ENCODE assay signal across 6 cellular contexts in the genomic region with DNA sequence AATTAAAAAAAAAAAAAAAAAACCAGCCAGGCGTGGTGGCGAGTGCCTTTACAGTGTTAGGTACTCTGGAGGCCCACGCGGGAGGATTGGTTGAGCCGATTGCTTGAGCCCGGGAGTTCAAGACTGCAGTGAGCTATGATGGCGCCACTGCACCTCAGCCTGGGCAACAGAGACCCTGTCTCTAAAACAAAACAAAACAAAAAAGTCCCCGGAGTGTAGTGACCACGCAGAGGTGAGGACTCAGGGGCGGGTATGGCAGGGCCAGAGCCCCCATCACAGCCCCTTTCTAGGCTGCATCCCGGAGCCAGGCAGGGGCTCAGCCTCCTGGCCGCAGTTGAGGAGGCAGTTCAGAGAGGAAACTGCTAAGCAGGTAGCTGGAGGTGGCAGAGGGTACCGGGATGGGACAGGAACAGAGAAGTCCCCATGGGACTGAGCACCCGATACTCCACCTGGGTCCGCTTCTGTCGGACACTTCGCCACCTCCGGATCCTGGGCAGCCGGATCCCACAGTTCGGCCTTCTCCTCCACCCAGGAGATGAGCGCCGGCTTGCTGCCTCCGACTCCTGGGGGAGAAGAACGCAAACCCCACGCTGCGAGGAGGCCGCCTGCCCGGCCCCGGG. TPM values are rescaled to one million over a fixed set of nuclear protein-coding genes. Genes with fewer than 3 reads are reported as not detected.
DNase-seq lines count a peak whose midpoint lies in the region; ATAC-seq and TF ChIP-seq lines count a peak whose summit lies in the region.

No MANE protein-coding gene starts in this region.

- H3K27me3 Mint-ChIP-seq in T-helper 1 cell treated with Interleukin-12 subunit alpha and Interleukin-12 subunit beta and Interleukin-4 antibody, amounts not matched to agents 30 μg/mL and 1 μg/mL, for 36 hours (ENCODE audit: low read depth) = no peaks in the 10 kb centered on the region

- peaks cover 14% of the 10 kb centered on the region; the same call in 1 of the 2 replicates for H3K36me3 ChIP-seq in RWPE2 (ENCODE audit: low read depth)
- no peaks in the 10 kb centered on the region for H3K36me3 ChIP-seq in hepatocyte (replicated peaks; ENCODE audit: insufficient read depth, low read depth)
- H3K36me3 ChIP-seq in upper lobe of right lung = peaks cover 18% of the 10 kb centered on the region

- peak overlapping the region; percentile 87 for H3K27ac Mint-ChIP-seq in T-helper 1 cell treated with Interleukin-12 subunit alpha and Interleukin-12 subunit beta and Interleukin-4 antibody, amounts not matched to agents 30 μg/mL and 1 μg/mL, for 36 hours

- H3K79me2 ChIP-seq in hepatocyte = peaks cover 42% of the 10 kb centered on the region

- H3K27me3 ChIP-seq in RWPE2 (ENCODE audit: insufficient read depth, poor library complexity, severe bottlenecking) (no peaks in the 10 kb centered on the region), hepatocyte (no peaks in the 10 kb centered on the region), upper lobe of right lung (no peaks in the 10 kb centered on the region)

- H3K4me2 ChIP-seq in hepatocyte = peak overlapping the region; percentile 81

- H3K4me1 Mint-ChIP-seq in T-helper 1 cell treated with Interleukin-12 subunit alpha and Interleukin-12 subunit beta and Interleukin-4 antibody, amounts not matched to agents 30 μg/mL and 1 μg/mL, for 36 hours (ENCODE audit: low read depth) = peaks cover 32% of the 10 kb centered on the region

- peaks cover 17% of the 10 kb centered on the region for H3K36me3 Mint-ChIP-seq in T-helper 1 cell treated with Interleukin-12 subunit alpha and Interleukin-12 subunit beta and Interleukin-4 antibody, amounts not matched to agents 30 μg/mL and 1 μg/mL, for 36 hours (ENCODE audit: low read depth)

- H4K20me1 ChIP-seq in hepatocyte (ENCODE audit: insufficient read depth, poor library complexity, severe bottlenecking) = no peaks in the 10 kb centered on the region

- H2AFZ ChIP-seq in hepatocyte = peak overlapping the region; percentile 74

- H3K4me3 Mint-ChIP-seq in T-helper 1 cell treated with Interleukin-12 subunit alpha and Interleukin-12 subunit beta and Interleukin-4 antibody, amounts not matched to agents 30 μg/mL and 1 μg/mL, for 36 hours = peak overlapping the region; percentile 96

- H3K4me1 ChIP-seq in RWPE2 (ENCODE audit: insufficient read depth, poor library complexity, severe bottlenecking) (peaks cover 2% of the 10 kb centered on the region), hepatocyte (ENCODE audit: insufficient read depth) (peaks cover 22% of the 10 kb centered on the region), upper lobe of right lung (peaks cover 20% of the 10 kb centered on the region)

- H3K4me3 ChIP-seq in RWPE2 (ENCODE audit: severe bottlenecking) = peak overlapping the region; percentile 60
- H3K4me3 ChIP-seq in hepatocyte = peak overlapping the region; percentile 53
- peak overlapping the region; percentile 85 for H3K4me3 ChIP-seq in upper lobe of right lung

- DNase-seq in T-helper 1 cell (no peak), RWPE2 (ENCODE audit: low spot score) (no peak), hepatocyte (ENCODE audit: low spot score) (no peak), upper lobe of right lung (no peak), NK-92 (lab: John Stamatoyannopoulos, UW; ENCODE audit: unreplicated experiment) (no peak)

- H3K9me3 ChIP-seq in RWPE2 (ENCODE audit: severe bottlenecking) = no peaks in the 10 kb centered on the region
- H3K9me3 ChIP-seq in hepatocyte (ENCODE audit: low read depth) = no peaks in the 10 kb centered on the region
- H3K9me3 ChIP-seq in upper lobe of right lung = no peaks in the 10 kb centered on the region

- ATAC-seq in RWPE2 (ENCODE audit: low read depth) (no peak; the same call in 2 of the 3 replicates), upper lobe of right lung (peak; percentile 4)

- intact Hi-C loops in upper lobe of right lung (cut with DNase I) = no loop called here

- 38% methylated on average over 29 of the region's 29 CpGs for WGBS in hepatocyte (ENCODE audit: low lambda C conversion rate, missing lambda C conversion rate)

- TF ChIP-seq CTCF in RWPE2 (IDR thresholded peaks at IDR 0.05; ENCODE audit: poor library complexity, severe bottlenecking) = no peak
- TF ChIP-seq CTCF in hepatocyte (IDR thresholded peaks at IDR 0.05; ENCODE audit: poor library complexity) = no peak
- TF ChIP-seq CTCF in upper lobe of right lung (IDR thresholded peaks at IDR 0.05) = no peak

- H3K9me3 Mint-ChIP-seq in T-helper 1 cell treated with Interleukin-12 subunit alpha and Interleukin-12 subunit beta and Interleukin-4 antibody, amounts not matched to agents 30 μg/mL and 1 μg/mL, for 36 hours = no peaks in the 10 kb centered on the region

- H3K9me2 ChIP-seq in hepatocyte (replicated peaks; ENCODE audit: insufficient read depth) = no peaks in the 10 kb centered on the region

- H3K27ac ChIP-seq in RWPE2 (ENCODE audit: poor library complexity, severe bottlenecking) = peak overlapping the region; percentile 71
- peak overlapping the region; percentile 97 for H3K27ac ChIP-seq in hepatocyte
- H3K27ac ChIP-seq in upper lobe of right lung = peak overlapping the region; percentile 97

RNA-seq across cellular contexts. Expression of a gene that starts 0.8 kb away (rescaled TPM):
- total RNA-seq in hepatocyte (11.1 and 13.4 TPM in 2 replicates), upper lobe of right lung (11.5 TPM)
- polyA plus RNA-seq in hepatocyte = 9.9 and 10.5 TPM in 2 replicates

RNA-seq across cellular contexts. Expression of a gene that starts 7.5 kb away (rescaled TPM):
- total RNA-seq in hepatocyte = 37.6 and 44.1 TPM in 2 replicates
- polyA plus RNA-seq in hepatocyte = 19.9 and 25.2 TPM in 2 replicates
- total RNA-seq in upper lobe of right lung = 25.8 TPM

RNA-seq across cellular contexts. Expression of a gene that starts 24.3 kb away (rescaled TPM):
- 9.8 and 13.8 TPM in 2 replicates for total RNA-seq in hepatocyte
- polyA plus RNA-seq in hepatocyte = 12.1 and 12.5 TPM in 2 replicates
- total RNA-seq in upper lobe of right lung = 10.6 TPM

RNA-seq across cellular contexts. Expression of a gene that starts 37.7 kb away (rescaled TPM):
- total RNA-seq in hepatocyte (7.1 and 9.8 TPM in 2 replicates), upper lobe of right lung (13.1 TPM)
- polyA plus RNA-seq in hepatocyte = 21.0 and 21.3 TPM in 2 replicates

RNA-seq across cellular contexts. Expression of a gene that starts 51.6 kb away (rescaled TPM):
- total RNA-seq in hepatocyte = 10.8 and 11.7 TPM in 2 replicates
- polyA plus RNA-seq in hepatocyte = 7.3 and 10.0 TPM in 2 replicates
- total RNA-seq in upper lobe of right lung = 16.3 TPM
